3 cellular contexts compared by ENCODE assay signal in genomic region chr2:220704810-220705209, GRCh38.
"Had no signal": no experiment of that assay in that cellular context is flagged by ENCODE, and none has a peak within 500 bp of the region (broad histone marks: within the 10 kb centered on the region; RNA-seq: fewer than 3 reads in every experiment).

No MANE protein-coding gene starts in this region.

- DNase-seq: GDM1, GF-D8 had no signal

- H3K4me3 ChIP-seq: GM12878 had no signal

- ATAC-seq: GM12878 had no signal
